Comparison of ENCODE assay signal across 9 cellular contexts in the genomic region with DNA sequence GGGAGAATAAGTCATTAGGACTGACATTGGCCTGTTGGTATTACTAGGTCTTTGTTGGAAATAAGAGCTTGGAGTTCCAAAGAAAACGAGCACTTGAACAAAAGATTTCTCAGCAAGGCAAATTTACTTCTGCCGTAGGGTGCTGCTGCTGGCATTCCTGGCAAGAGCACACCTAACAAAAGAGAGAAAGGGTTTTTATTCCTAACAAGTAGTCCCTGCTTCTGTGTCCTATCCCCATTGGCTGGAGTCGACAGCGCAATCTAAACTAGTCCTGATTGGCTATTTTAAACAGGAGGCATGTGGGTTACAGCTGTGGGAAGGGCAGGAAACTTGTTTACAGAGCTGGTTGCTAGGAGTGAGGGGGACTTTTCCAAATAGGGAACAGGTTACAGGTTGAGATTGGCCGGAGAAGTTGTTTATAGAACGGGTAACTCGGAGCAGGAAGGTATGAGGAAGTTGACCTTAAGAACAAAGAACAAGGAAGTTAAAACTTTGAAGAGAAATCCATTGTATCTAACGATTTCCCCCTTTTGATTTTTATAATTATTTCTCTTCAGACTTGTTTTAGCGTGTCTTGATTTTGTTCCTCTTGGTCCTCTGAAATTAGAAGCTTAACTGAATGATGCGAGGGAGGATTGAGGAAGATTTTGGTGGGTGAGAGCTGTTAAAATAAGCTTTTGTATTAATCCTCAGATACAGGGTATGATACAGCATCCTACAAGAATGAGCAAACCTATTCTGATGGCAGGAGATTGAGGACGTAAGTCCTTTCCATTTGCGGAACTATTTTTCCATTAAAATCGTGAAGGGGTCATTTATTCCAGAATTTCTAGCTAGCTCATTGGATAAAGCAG. TPM values are rescaled to one million over a fixed set of nuclear protein-coding genes. Genes with fewer than 3 reads are reported as not detected.
DNase-seq lines count a peak whose midpoint lies in the region; ATAC-seq, FAIRE-seq and TF ChIP-seq lines count a peak whose summit lies in the region.
"Had no signal": no experiment of that assay in that cellular context is flagged by ENCODE, and none has a peak within 500 bp of the region (broad histone marks: within the 10 kb centered on the region; RNA-seq: fewer than 3 reads in every experiment).

No MANE protein-coding gene starts in this region.

- H3K4me3 ChIP-seq in AG10803 (ENCODE audit: low read length) = peak overlapping the region; percentile 100
- H3K4me3 ChIP-seq in keratinocyte (ENCODE audit: control insufficient read depth in 2 of 3, extremely low read depth in 1 of 3, insufficient read depth in 2 of 3, low read depth in 1 of 3, low read length in 3 of 3) = peak overlapping the region; percentile 98 to 100 (median 99)
- no peak overlapping the region for H3K4me3 ChIP-seq in mucosa of descending colon
- no peak overlapping the region for H3K4me3 ChIP-seq in right atrium auricular region

- ATAC-seq in activated CD8-positive, alpha-beta T cell treated with anti-CD3 and anti-CD28 coated beads, Interleukin-2, amount 10 ng/mL, durations not matched to agents 7 days and 5 days = no peak
- no peak for ATAC-seq in mucosa of descending colon

- peak overlapping the region; percentile 99 for H3K27ac Mint-ChIP-seq in HFFc6
- H3K27ac Mint-ChIP-seq in activated CD8-positive, alpha-beta T cell treated with anti-CD3 and anti-CD28 coated beads, Interleukin-2, amount 10 ng/mL, durations not matched to agents 7 days and 5 days = peak overlapping the region; percentile 92

- CTCF ChIA-PET in activated CD8-positive, alpha-beta T cell treated with anti-CD3 and anti-CD28 coated beads, Interleukin-2, amount 10 ng/mL, durations not matched to agents 7 days and 5 days (lab: Charles Lee) = interaction anchor here (0.9 to 2.2 kb wide), 4 partner anchors 16 to 42 kb away, joined by 3 to 7 read pairs (median 4); no protein-coding TSS in a partner anchor

- no peak for FAIRE-seq in keratinocyte (lab: Jason Lieb, UNC)

- peaks cover 58% of the 10 kb centered on the region for H3K27me3 Mint-ChIP-seq in HFFc6 (ENCODE audit: insufficient read depth)
- H3K27me3 Mint-ChIP-seq in activated CD8-positive, alpha-beta T cell treated with anti-CD3 and anti-CD28 coated beads, Interleukin-2, amount 10 ng/mL, durations not matched to agents 7 days and 5 days (ENCODE audit: low read depth) = no peaks in the 10 kb centered on the region

- DNase-seq in AG10803 (ENCODE audit: low read depth) = no peak
- no peak for DNase-seq in HFFc6
- no peak for DNase-seq in activated CD8-positive, alpha-beta T cell treated with anti-CD3 and anti-CD28 coated beads, Interleukin-2, amount 10 ng/mL, durations not matched to agents 7 days and 5 days
- DNase-seq in keratinocyte (ENCODE audit: low read depth, low spot score) = peak; percentile 48
- no peak for DNase-seq in NCI-H128 (lab: John Stamatoyannopoulos, UW; ENCODE audit: unreplicated experiment)
- no peak for DNase-seq in mucosa of descending colon
- no peak for DNase-seq in right atrium auricular region (ENCODE audit: low spot score)
- DNase-seq in NCI-H2029 treated with DMSO at 0.1 percent for 48 hours (lab: John Stamatoyannopoulos, UW) = no peak

- H3K27me3 ChIP-seq in keratinocyte (ENCODE audit: control insufficient read depth, extremely low read depth, insufficient read depth, low read length) (no peaks in the 10 kb centered on the region), right atrium auricular region (no peaks in the 10 kb centered on the region)

- H3K9me1 ChIP-seq in keratinocyte (ENCODE audit: control insufficient read depth, extremely low read depth, insufficient read depth, low read length) = no peaks in the 10 kb centered on the region

- H3K4me3 Mint-ChIP-seq in HFFc6 = peak overlapping the region; percentile 100
- peak overlapping the region; percentile 94 for H3K4me3 Mint-ChIP-seq in activated CD8-positive, alpha-beta T cell treated with anti-CD3 and anti-CD28 coated beads, Interleukin-2, amount 10 ng/mL, durations not matched to agents 7 days and 5 days

- no peak for TF ChIP-seq CTCF in AG10803 (conservative IDR thresholded peaks at IDR 0.05; ENCODE audit: low read length)
- TF ChIP-seq CTCF in HFFc6 (IDR thresholded peaks at IDR 0.05) = no peak
- TF ChIP-seq CTCF in keratinocyte (optimal IDR thresholded peaks at IDR 0.05 in 1 of 3, IDR thresholded peaks at IDR 0.05 in 1 of 3, conservative IDR thresholded peaks at IDR 0.05 in 1 of 3; ENCODE audit: extremely low read depth in 1 of 3, insufficient read depth in 2 of 3, low read length in 3 of 3) = no peak
- no peak for TF ChIP-seq CTCF in mucosa of descending colon (IDR thresholded peaks at IDR 0.05)
- no peak for TF ChIP-seq CTCF in right atrium auricular region (IDR thresholded peaks at IDR 0.05)

- POLR2A ChIA-PET in activated CD8-positive, alpha-beta T cell treated with anti-CD3 and anti-CD28 coated beads, Interleukin-2, amount 10 ng/mL, durations not matched to agents 7 days and 5 days (lab: Charles Lee) = interaction anchor here (1.0 to 1.9 kb wide), 9 partner anchors 10 to 313 kb away, joined by 3 to 10 read pairs (median 4); partner anchors contain the start of genes CSE1L and STAU1

- dilution Hi-C loops in keratinocyte (cut with MboI; ENCODE audit: extremely low pct_ligation_motif_present, low sequenced_read_pairs) = no loop called here

- H3K36me3 Mint-ChIP-seq in HFFc6 (ENCODE audit: low read depth) = peaks cover 80% of the 10 kb centered on the region
- peaks cover 90% of the 10 kb centered on the region for H3K36me3 Mint-ChIP-seq in activated CD8-positive, alpha-beta T cell treated with anti-CD3 and anti-CD28 coated beads, Interleukin-2, amount 10 ng/mL, durations not matched to agents 7 days and 5 days (ENCODE audit: low read depth)

- H4K20me1 ChIP-seq in keratinocyte (ENCODE audit: control insufficient read depth, extremely low read depth, insufficient read depth, low read length) = peaks cover 67% of the 10 kb centered on the region

- peaks cover 90% of the 10 kb centered on the region for H3K79me2 ChIP-seq in keratinocyte (ENCODE audit: control insufficient read depth, insufficient read depth, low read length)

- H3K4me1 ChIP-seq in keratinocyte (ENCODE audit: control insufficient read depth, extremely low read depth, insufficient read depth, low read length) = peaks cover 47% of the 10 kb centered on the region
- H3K4me1 ChIP-seq in mucosa of descending colon (ENCODE audit: low read depth) = peaks cover 20% of the 10 kb centered on the region
- peaks cover 0 to 38% of the 10 kb centered on the region in 2 donors for H3K4me1 ChIP-seq in right atrium auricular region

- H3K27ac ChIP-seq in keratinocyte (ENCODE audit: control insufficient read depth, insufficient read depth, low read length) = peak overlapping the region; percentile 93
- H3K27ac ChIP-seq in right atrium auricular region = no peak overlapping the region
- H3K27ac ChIP-seq: parathyroid adenoma had no signal

- H2AFZ ChIP-seq in keratinocyte (ENCODE audit: control insufficient read depth, low read length) = no peak overlapping the region
- H2AFZ ChIP-seq: parathyroid adenoma had no signal

- H3K36me3 ChIP-seq in keratinocyte (ENCODE audit: control insufficient read depth in 2 of 2, extremely low read depth in 1 of 2, insufficient read depth in 2 of 2, low read length in 2 of 2) = peaks cover 42 to 69% of the 10 kb centered on the region in 2 experiments
- H3K36me3 ChIP-seq in mucosa of descending colon (ENCODE audit: low read depth) = peaks cover 56% of the 10 kb centered on the region
- H3K36me3 ChIP-seq in right atrium auricular region = peaks cover 67% of the 10 kb centered on the region

- H3K9me3 ChIP-seq in keratinocyte (ENCODE audit: control insufficient read depth, low read depth, low read length) (no peaks in the 10 kb centered on the region), mucosa of descending colon (peaks cover 66% of the 10 kb centered on the region), right atrium auricular region (peaks cover 2 to 27% of the 10 kb centered on the region in 2 donors)

- intact Hi-C loops in mucosa of descending colon (cut with DNase I, micrococcal nuclease) = no loop called here

- H3K4me2 ChIP-seq in keratinocyte (ENCODE audit: control insufficient read depth, extremely low read depth, insufficient read depth, low read depth, low read length) = peak overlapping the region; percentile 96

- peaks cover 79% of the 10 kb centered on the region for H3K9me3 Mint-ChIP-seq in HFFc6
- H3K9me3 Mint-ChIP-seq in activated CD8-positive, alpha-beta T cell treated with anti-CD3 and anti-CD28 coated beads, Interleukin-2, amount 10 ng/mL, durations not matched to agents 7 days and 5 days (ENCODE audit: insufficient read depth) = peaks cover 56% of the 10 kb centered on the region

- H3K9ac ChIP-seq in keratinocyte (ENCODE audit: control insufficient read depth, extremely low read depth, insufficient read depth, low read length) = peak overlapping the region; percentile 99
- H3K9ac ChIP-seq: parathyroid adenoma had no signal

- peaks cover 75% of the 10 kb centered on the region for H3K4me1 Mint-ChIP-seq in HFFc6 (ENCODE audit: low read depth)
- H3K4me1 Mint-ChIP-seq in activated CD8-positive, alpha-beta T cell treated with anti-CD3 and anti-CD28 coated beads, Interleukin-2, amount 10 ng/mL, durations not matched to agents 7 days and 5 days (ENCODE audit: low read depth) = peaks cover 70% of the 10 kb centered on the region

RNA-seq across cellular contexts. Expression of gene ZNFX1, which starts 3.4 kb away (rescaled TPM):
- 10 to 100 TPM; 36.1 to 41.0 (median 38.7) TPM for total RNA-seq in HFFc6 (2021; fragmentation: NEBNext Ultra II Directional; extraction: Animal tissue kit (Norgen Biotek cat#: 25700))
- 10 to 100 TPM; 52.7 to 54.2 TPM for total RNA-seq in activated CD8-positive, alpha-beta T cell treated with anti-CD3 and anti-CD28 coated beads, Interleukin-2, amount 10 ng/mL, durations not matched to agents 7 days and 5 days
- polyA plus RNA-seq in keratinocyte = 14.2 to 19.6 TPM (median 16.4 TPM) in 3 replicates
- polyA plus RNA-seq in keratinocyte (2011; ENCODE audit: low read depth) = 6.8 TPM
- polyA plus RNA-seq in keratinocyte (2011; cell fraction: cytosol; rRNA removed) = 17.3 and 19.8 TPM in 2 replicates
- 45.7 and 49.0 TPM in 2 replicates for polyA plus RNA-seq in keratinocyte (2011; cell fraction: nucleus; rRNA removed)
- 12.5 and 34.7 TPM in 2 replicates for polyA plus RNA-seq in keratinocyte (2012; ENCODE audit: low replicate concordance)
- polyA minus RNA-seq in keratinocyte = 44.9 to 78.9 TPM (median 58.3 TPM) in 3 replicates
- 27.0 TPM for polyA minus RNA-seq in keratinocyte (2011; cell fraction: cytosol; rRNA and poly(A)+ RNA removed)
- polyA minus RNA-seq in keratinocyte (2011; cell fraction: nucleus; rRNA and poly(A)+ RNA removed) = 41.0 and 75.3 TPM in 2 replicates
- total RNA-seq in mucosa of descending colon (10 to 100 TPM; 33.6 to 36.4 (median 35.5) TPM), right atrium auricular region (10 to 100 TPM; 20.7 to 33.6 TPM)

Comparison
In these comparisons a context has a peak if more than half of its experiments do, and no peak if none do; other contexts are left out.
1. H3K4me3 ChIP-seq: peak in AG10803 (single experiment) and keratinocyte (3 of 3); none in mucosa of descending colon (single experiment) and right atrium auricular region (0 of 2).